ENCODE assay signal across 1 cellular context in the genomic region with DNA sequence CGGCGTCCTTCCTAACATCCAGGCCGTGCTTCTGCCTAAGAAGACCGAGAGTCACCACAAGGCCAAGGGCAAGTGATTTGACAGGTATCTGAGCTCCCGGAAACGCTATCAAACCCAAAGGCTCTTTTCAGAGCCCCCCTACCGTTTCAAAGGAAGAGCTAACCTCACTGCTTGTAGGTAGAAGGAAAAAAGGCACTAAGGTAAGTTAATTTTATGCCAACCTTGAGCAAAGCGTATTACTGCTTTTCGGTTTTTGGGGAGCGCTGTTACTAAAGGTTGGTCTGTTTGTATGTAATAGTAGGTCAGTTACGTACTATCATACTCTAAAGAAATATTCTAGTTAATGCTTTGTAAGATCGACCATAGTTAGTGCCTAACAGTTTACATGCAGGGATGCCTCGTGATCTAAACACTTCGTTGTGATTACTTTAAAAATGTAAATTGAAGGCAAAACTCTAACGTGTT.
TF ChIP-seq lines count a peak whose summit lies in the region.

No MANE protein-coding gene starts in this region.

TF ChIP-seq in HepG2, 621 proteins besides CTCF, POLR2A, EP300 and RAD21 (continued from another document):
- TF ChIP-seq, protein P1, sequence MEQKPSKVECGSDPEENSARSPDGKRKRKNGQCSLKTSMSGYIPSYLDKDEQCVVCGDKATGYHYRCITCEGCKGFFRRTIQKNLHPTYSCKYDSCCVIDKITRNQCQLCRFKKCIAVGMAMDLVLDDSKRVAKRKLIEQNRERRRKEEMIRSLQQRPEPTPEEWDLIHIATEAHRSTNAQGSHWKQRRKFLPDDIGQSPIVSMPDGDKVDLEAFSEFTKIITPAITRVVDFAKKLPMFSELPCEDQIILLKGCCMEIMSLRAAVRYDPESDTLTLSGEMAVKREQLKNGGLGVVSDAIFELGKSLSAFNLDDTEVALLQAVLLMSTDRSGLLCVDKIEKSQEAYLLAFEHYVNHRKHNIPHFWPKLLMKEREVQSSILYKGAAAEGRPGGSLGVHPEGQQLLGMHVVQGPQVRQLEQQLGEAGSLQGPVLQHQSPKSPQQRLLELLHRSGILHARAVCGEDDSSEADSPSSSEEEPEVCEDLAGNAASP (CRISPR knock-in tag; IDR thresholded peaks at IDR 0.05; ENCODE audit: borderline replicate concordance), result no peak
- TF ChIP-seq ZNF256 (CRISPR knock-in tag; conservative IDR thresholded peaks at IDR 0.05) (no peak), SNAI1 (CRISPR knock-in tag; IDR thresholded peaks at IDR 0.05; ENCODE audit: borderline replicate concordance) (no peak), ZNF619 (CRISPR knock-in tag; IDR thresholded peaks at IDR 0.05) (no peak), ZNF713 (CRISPR knock-in tag; IDR thresholded peaks at IDR 0.05) (no peak), PHB2 (IDR thresholded peaks at IDR 0.05; ENCODE audit: partially characterized antibody) (no peak), ZNF746 (CRISPR knock-in tag; IDR thresholded peaks at IDR 0.05) (no peak), PHF8 (CRISPR knock-in tag; IDR thresholded peaks at IDR 0.05) (peak; percentile 9; the same call in 1 of the 2 replicates), NFKBIZ (CRISPR knock-in tag; IDR thresholded peaks at IDR 0.05) (no peak), HHEX (CRISPR knock-in tag; IDR thresholded peaks at IDR 0.05) (peak; percentile 15; the same call in 1 of the 2 replicates), ZC3H4 (CRISPR knock-in tag; IDR thresholded peaks at IDR 0.05; ENCODE audit: borderline replicate concordance) (no peak; the same call in 1 of the 2 replicates), BCL6 (CRISPR knock-in tag; IDR thresholded peaks at IDR 0.05) (no peak), SP5 (CRISPR knock-in tag; IDR thresholded peaks at IDR 0.05; ENCODE audit: borderline replicate concordance, low read depth) (no peak), ZNF225 (CRISPR knock-in tag; IDR thresholded peaks at IDR 0.05) (no peak), NCOA2 (CRISPR knock-in tag; IDR thresholded peaks at IDR 0.05) (no peak), ZNF720 (CRISPR knock-in tag; IDR thresholded peaks at IDR 0.05) (no peak), TSC22D2 (CRISPR knock-in tag; IDR thresholded peaks at IDR 0.05; ENCODE audit: borderline replicate concordance) (peak; percentile 19; the same call in 1 of the 2 replicates), ZFP82 (CRISPR knock-in tag; IDR thresholded peaks at IDR 0.05; ENCODE audit: borderline replicate concordance) (no peak), NCOA1 (CRISPR knock-in tag; IDR thresholded peaks at IDR 0.05) (no peak), PITX1 (CRISPR knock-in tag; IDR thresholded peaks at IDR 0.05) (0 out of 2 replicates have a peak, but pooled peaks have one; percentile 9), ERF (CRISPR knock-in tag; IDR thresholded peaks at IDR 0.05) (no peak), AKAP8 (CRISPR knock-in tag; IDR thresholded peaks at IDR 0.05) (no peak), TOPORS (CRISPR knock-in tag; IDR thresholded peaks at IDR 0.05) (no peak), ZNF549 (CRISPR knock-in tag; IDR thresholded peaks at IDR 0.05) (no peak), RFX1 (IDR thresholded peaks at IDR 0.05) (no peak), ZKSCAN1 (IDR thresholded peaks at IDR 0.05; ENCODE audit: low read length) (no peak), ZNF556 (CRISPR knock-in tag; IDR thresholded peaks at IDR 0.05; ENCODE audit: borderline replicate concordance) (no peak; the same call in 1 of the 2 replicates), PRMT3 (CRISPR knock-in tag; IDR thresholded peaks at IDR 0.05; ENCODE audit: borderline replicate concordance, low read depth) (no peak), HDAC2 (CRISPR knock-in tag; IDR thresholded peaks at IDR 0.05) (no peak), STAT5B (CRISPR knock-in tag; IDR thresholded peaks at IDR 0.05) (no peak), GZF1 (CRISPR knock-in tag; IDR thresholded peaks at IDR 0.05) (no peak), ZNF850 (CRISPR knock-in tag; conservative IDR thresholded peaks at IDR 0.05) (no peak), ZNF446 (CRISPR knock-in tag; IDR thresholded peaks at IDR 0.05) (no peak)
- TF ChIP-seq, protein P2, sequence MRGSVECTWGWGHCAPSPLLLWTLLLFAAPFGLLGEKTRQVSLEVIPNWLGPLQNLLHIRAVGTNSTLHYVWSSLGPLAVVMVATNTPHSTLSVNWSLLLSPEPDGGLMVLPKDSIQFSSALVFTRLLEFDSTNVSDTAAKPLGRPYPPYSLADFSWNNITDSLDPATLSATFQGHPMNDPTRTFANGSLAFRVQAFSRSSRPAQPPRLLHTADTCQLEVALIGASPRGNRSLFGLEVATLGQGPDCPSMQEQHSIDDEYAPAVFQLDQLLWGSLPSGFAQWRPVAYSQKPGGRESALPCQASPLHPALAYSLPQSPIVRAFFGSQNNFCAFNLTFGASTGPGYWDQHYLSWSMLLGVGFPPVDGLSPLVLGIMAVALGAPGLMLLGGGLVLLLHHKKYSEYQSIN (CRISPR knock-in tag; IDR thresholded peaks at IDR 0.05; ENCODE audit: borderline replicate concordance), result no peak
- TF ChIP-seq, protein P3, sequence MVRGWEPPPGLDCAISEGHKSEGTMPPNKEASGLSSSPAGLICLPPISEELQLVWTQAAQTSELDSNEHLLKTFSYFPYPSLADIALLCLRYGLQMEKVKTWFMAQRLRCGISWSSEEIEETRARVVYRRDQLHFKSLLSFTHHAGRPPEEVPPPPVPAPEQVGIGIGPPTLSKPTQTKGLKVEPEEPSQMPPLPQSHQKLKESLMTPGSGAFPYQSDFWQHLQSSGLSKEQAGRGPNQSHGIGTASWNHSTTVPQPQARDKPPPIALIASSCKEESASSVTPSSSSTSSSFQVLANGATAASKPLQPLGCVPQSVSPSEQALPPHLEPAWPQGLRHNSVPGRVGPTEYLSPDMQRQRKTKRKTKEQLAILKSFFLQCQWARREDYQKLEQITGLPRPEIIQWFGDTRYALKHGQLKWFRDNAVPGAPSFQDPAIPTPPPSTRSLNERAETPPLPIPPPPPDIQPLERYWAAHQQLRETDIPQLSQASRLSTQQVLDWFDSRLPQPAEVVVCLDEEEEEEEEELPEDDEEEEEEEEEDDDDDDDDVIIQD (CRISPR knock-in tag; IDR thresholded peaks at IDR 0.05; ENCODE audit: low read depth), result no peak
- TF ChIP-seq, protein P4, sequence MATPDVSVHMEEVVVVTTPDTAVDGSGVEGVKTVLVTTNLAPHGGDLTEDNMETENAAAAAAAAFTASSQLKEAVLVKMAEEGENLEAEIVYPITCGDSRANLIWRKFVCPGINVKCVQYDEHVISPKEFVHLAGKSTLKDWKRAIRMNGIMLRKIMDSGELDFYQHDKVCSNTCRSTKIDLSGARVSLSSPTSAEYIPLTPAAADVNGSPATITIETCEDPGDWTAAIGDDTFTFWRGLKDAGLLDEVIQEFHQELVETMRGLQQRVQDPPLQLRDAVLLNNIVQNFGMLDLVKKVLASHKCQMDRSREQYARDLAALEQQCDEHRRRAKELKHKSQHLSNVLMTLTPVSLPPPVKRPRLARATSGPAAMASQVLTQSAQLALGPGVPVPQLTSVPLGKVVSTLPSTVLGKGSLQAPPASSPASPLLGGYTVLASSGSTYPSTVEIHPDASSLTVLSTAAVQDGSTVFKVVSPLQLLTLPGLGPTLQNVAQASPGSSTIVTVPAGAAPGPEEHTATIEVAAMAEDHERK (CRISPR knock-in tag; IDR thresholded peaks at IDR 0.05; ENCODE audit: low read depth), result no peak
- TF ChIP-seq, protein P5, sequence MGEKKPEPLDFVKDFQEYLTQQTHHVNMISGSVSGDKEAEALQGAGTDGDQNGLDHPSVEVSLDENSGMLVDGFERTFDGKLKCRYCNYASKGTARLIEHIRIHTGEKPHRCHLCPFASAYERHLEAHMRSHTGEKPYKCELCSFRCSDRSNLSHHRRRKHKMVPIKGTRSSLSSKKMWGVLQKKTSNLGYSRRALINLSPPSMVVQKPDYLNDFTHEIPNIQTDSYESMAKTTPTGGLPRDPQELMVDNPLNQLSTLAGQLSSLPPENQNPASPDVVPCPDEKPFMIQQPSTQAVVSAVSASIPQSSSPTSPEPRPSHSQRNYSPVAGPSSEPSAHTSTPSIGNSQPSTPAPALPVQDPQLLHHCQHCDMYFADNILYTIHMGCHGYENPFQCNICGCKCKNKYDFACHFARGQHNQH (CRISPR knock-in tag; IDR thresholded peaks at IDR 0.05), result no peak
- TF ChIP-seq, protein P6, sequence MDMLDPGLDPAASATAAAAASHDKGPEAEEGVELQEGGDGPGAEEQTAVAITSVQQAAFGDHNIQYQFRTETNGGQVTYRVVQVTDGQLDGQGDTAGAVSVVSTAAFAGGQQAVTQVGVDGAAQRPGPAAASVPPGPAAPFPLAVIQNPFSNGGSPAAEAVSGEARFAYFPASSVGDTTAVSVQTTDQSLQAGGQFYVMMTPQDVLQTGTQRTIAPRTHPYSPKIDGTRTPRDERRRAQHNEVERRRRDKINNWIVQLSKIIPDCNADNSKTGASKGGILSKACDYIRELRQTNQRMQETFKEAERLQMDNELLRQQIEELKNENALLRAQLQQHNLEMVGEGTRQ (IDR thresholded peaks at IDR 0.05; ENCODE audit: low read depth, low read length), result no peak
- TF ChIP-seq, protein P6 (CRISPR knock-in tag; IDR thresholded peaks at IDR 0.05; ENCODE audit: borderline replicate concordance), result no peak
- TF ChIP-seq, protein P7, sequence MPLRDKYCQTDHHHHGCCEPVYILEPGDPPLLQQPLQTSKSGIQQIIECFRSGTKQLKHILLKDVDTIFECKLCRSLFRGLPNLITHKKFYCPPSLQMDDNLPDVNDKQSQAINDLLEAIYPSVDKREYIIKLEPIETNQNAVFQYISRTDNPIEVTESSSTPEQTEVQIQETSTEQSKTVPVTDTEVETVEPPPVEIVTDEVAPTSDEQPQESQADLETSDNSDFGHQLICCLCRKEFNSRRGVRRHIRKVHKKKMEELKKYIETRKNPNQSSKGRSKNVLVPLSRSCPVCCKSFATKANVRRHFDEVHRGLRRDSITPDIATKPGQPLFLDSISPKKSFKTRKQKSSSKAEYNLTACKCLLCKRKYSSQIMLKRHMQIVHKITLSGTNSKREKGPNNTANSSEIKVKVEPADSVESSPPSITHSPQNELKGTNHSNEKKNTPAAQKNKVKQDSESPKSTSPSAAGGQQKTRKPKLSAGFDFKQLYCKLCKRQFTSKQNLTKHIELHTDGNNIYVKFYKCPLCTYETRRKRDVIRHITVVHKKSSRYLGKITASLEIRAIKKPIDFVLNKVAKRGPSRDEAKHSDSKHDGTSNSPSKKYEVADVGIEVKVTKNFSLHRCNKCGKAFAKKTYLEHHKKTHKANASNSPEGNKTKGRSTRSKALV (CRISPR knock-in tag; IDR thresholded peaks at IDR 0.05), result peak; percentile 4; the same call in 1 of the 2 replicates
- TF ChIP-seq, protein P8, sequence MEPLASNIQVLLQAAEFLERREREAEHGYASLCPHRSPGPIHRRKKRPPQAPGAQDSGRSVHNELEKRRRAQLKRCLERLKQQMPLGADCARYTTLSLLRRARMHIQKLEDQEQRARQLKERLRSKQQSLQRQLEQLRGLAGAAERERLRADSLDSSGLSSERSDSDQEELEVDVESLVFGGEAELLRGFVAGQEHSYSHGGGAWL (CRISPR knock-in tag; IDR thresholded peaks at IDR 0.05), result no peak
- TF ChIP-seq, protein P9, sequence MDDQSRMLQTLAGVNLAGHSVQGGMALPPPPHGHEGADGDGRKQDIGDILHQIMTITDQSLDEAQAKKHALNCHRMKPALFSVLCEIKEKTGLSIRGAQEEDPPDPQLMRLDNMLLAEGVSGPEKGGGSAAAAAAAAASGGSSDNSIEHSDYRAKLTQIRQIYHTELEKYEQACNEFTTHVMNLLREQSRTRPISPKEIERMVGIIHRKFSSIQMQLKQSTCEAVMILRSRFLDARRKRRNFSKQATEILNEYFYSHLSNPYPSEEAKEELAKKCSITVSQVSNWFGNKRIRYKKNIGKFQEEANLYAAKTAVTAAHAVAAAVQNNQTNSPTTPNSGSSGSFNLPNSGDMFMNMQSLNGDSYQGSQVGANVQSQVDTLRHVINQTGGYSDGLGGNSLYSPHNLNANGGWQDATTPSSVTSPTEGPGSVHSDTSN (CRISPR knock-in tag; IDR thresholded peaks at IDR 0.05; ENCODE audit: borderline replicate concordance), result 0 out of 2 replicates have a peak, but pooled peaks have one; percentile 13
- TF ChIP-seq, protein P10, sequence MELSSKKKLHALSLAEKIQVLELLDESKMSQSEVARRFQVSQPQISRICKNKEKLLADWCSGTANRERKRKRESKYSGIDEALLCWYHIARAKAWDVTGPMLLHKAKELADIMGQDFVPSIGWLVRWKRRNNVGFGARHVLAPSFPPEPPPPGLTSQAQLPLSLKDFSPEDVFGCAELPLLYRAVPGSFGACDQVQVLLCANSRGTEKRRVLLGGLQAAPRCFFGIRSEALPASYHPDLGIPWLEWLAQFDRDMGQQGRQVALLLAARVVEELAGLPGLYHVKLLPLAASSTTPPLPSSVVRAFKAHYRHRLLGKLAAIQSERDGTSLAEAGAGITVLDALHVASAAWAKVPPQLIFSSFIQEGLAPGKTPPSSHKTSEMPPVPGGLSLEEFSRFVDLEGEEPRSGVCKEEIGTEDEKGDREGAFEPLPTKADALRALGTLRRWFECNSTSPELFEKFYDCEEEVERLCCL (CRISPR knock-in tag; IDR thresholded peaks at IDR 0.05; ENCODE audit: borderline replicate concordance), result no peak
- TF ChIP-seq, protein P11, sequence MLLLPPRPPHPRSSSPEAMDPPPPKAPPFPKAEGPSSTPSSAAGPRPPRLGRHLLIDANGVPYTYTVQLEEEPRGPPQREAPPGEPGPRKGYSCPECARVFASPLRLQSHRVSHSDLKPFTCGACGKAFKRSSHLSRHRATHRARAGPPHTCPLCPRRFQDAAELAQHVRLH (CRISPR knock-in tag; IDR thresholded peaks at IDR 0.05; ENCODE audit: borderline replicate concordance, low read depth), result no peak
TF ChIP-seq in HepG2: peak in this region for 47.
